ENCODE assay signal across 9 cellular contexts in genomic region chr12:112837629-112838191, GRCh38. TPM values are rescaled to one million over a fixed set of nuclear protein-coding genes. Genes with fewer than 3 reads are reported as not detected.
DNase-seq lines count a peak whose midpoint lies in the region; ATAC-seq and TF ChIP-seq lines count a peak whose summit lies in the region.
"Had no signal": no experiment of that assay in that cellular context is flagged by ENCODE, and none has a peak within 500 bp of the region (broad histone marks: within the 10 kb centered on the region; RNA-seq: fewer than 3 reads in every experiment).

No MANE protein-coding gene starts in this region.

- no peak for DNase-seq in Calu3
- peak; percentile 29 for DNase-seq in IMR-90
- peak; percentile 63 for DNase-seq in amniotic epithelial cell (ENCODE audit: low read depth)
- DNase-seq in islet precursor cell, result peak; percentile 10
- DNase-seq in uterus, result no peak
- no peak for DNase-seq in Karpas-422
- no peak for DNase-seq in NCI-H1417 (lab: John Stamatoyannopoulos, UW)
- no peak for DNase-seq in esophagus squamous epithelium (lab: John Stamatoyannopoulos, UW)
- DNase-seq: naive B cell had no signal

- no peak overlapping the region for H3K56ac ChIP-seq in IMR-90 (ENCODE audit: extremely low read depth, insufficient read depth, low read length)

- no peaks in the 10 kb centered on the region for H4K20me1 ChIP-seq in IMR-90 (ENCODE audit: insufficient read depth, low read length)
- no peaks in the 10 kb centered on the region for H4K20me1 ChIP-seq in Karpas-422 (ENCODE audit: insufficient read depth, low read depth, low read length)

- H3K4me2 ChIP-seq in IMR-90 (ENCODE audit: low read depth, low read length), result no peak overlapping the region
- no peak overlapping the region for H3K4me2 ChIP-seq in Karpas-422 (ENCODE audit: low read depth, low read length, poor library complexity, severe bottlenecking)

- no peak overlapping the region for H4K8ac ChIP-seq in IMR-90 (ENCODE audit: low read depth in 2 of 2, low read length in 2 of 2)

- H3K9me3 ChIP-seq in IMR-90 (ENCODE audit: control insufficient read depth, insufficient read depth, low read length), result no peaks in the 10 kb centered on the region
- H3K9me3 ChIP-seq in uterus, result no peaks in the 10 kb centered on the region
- no peaks in the 10 kb centered on the region for H3K9me3 ChIP-seq in Karpas-422 (ENCODE audit: low read length)
- H3K9me3 ChIP-seq in esophagus squamous epithelium, result no peaks in the 10 kb centered on the region

- no peak overlapping the region for H4K5ac ChIP-seq in IMR-90 (ENCODE audit: low read depth, low read length)

- no peak for ATAC-seq in IMR-90 (ENCODE audit: low read depth)

- H3K36me3 Mint-ChIP-seq in Calu3 (ENCODE audit: insufficient read depth, unreplicated experiment), result no peaks in the 10 kb centered on the region
- H3K36me3 Mint-ChIP-seq: naive B cell had no signal

- H3K79me2 ChIP-seq in Karpas-422 (ENCODE audit: low read length), result no peaks in the 10 kb centered on the region

- no peaks in the 10 kb centered on the region for H3K9me1 ChIP-seq in IMR-90 (ENCODE audit: insufficient read depth, low read length)

- POLR2A ChIA-PET in IMR-90 (lab: Charles Lee; ENCODE audit: unreplicated experiment), result no interaction called here

- H4K91ac ChIP-seq in IMR-90 (ENCODE audit: insufficient read depth, low read depth, low read length), result no peak overlapping the region

- no peak for TF ChIP-seq CTCF in Calu3 (IDR thresholded peaks at IDR 0.05; ENCODE audit: unreplicated experiment)
- TF ChIP-seq CTCF in IMR-90 (conservative IDR thresholded peaks at IDR 0.05; ENCODE audit: low read depth, low read length), result no peak
- no peak for TF ChIP-seq CTCF in uterus (IDR thresholded peaks at IDR 0.05)
- TF ChIP-seq CTCF in esophagus squamous epithelium (IDR thresholded peaks at IDR 0.05), result no peak

- peak overlapping the region; percentile 28 for H3K27ac Mint-ChIP-seq in Calu3 (ENCODE audit: unreplicated experiment)
- H3K27ac Mint-ChIP-seq: naive B cell had no signal

- CTCF ChIA-PET in Calu3 (lab: Charles Lee), result interaction anchor here (0.8 kb wide), 1 partner anchor 14 kb away, joined by 3 read pairs; no protein-coding TSS in a partner anchor
- CTCF ChIA-PET in IMR-90 (lab: Yijun Ruan, JAX), result interaction anchor here (1.6 kb wide), 1 partner anchor 14 kb away, joined by 4 read pairs; no protein-coding TSS in a partner anchor

- H3K23ac ChIP-seq in IMR-90 (ENCODE audit: low read depth, low read length), result no peak overlapping the region

- TF ChIP-seq POLR2A in IMR-90 (IDR thresholded peaks at IDR 0.05; ENCODE audit: low read depth, low read length) (no peak), uterus (IDR thresholded peaks at IDR 0.05) (no peak), esophagus squamous epithelium (IDR thresholded peaks at IDR 0.05) (no peak)

- H3K4me1 ChIP-seq in IMR-90 (ENCODE audit: control insufficient read depth, insufficient read depth, low read length) (no peaks in the 10 kb centered on the region), uterus (no peaks in the 10 kb centered on the region), Karpas-422 (ENCODE audit: low read length) (no peaks in the 10 kb centered on the region), esophagus squamous epithelium (no peaks in the 10 kb centered on the region)

- H3K14ac ChIP-seq in IMR-90 (replicated peaks; ENCODE audit: low read depth, low read length), result no peak overlapping the region

- intact Hi-C loops in Calu3 (cut with micrococcal nuclease; ENCODE audit: unreplicated experiment) (no loop called here), IMR-90 (cut with micrococcal nuclease) (no loop called here), uterus (cut with DNase I; ENCODE audit: low total_unique reads) (no loop called here), esophagus squamous epithelium (cut with DNase I) (no loop called here)

- no peak overlapping the region for H2BK15ac ChIP-seq in IMR-90 (ENCODE audit: low read depth, low read length)

- no peak overlapping the region for H2BK20ac ChIP-seq in IMR-90 (ENCODE audit: low read depth, low read length)

- H3K4me1 Mint-ChIP-seq in Calu3 (ENCODE audit: low read depth, unreplicated experiment), result peaks cover 41% of the 10 kb centered on the region
- H3K4me1 Mint-ChIP-seq: naive B cell had no signal

- H3K4me3 Mint-ChIP-seq in Calu3 (ENCODE audit: low read depth, unreplicated experiment), result no peak overlapping the region
- H3K4me3 Mint-ChIP-seq: naive B cell had no signal

- no peaks in the 10 kb centered on the region for H3K27me3 ChIP-seq in IMR-90 (ENCODE audit: control insufficient read depth, insufficient read depth, low read length)
- H3K27me3 ChIP-seq in uterus, result no peaks in the 10 kb centered on the region
- H3K27me3 ChIP-seq in Karpas-422 (ENCODE audit: low read length), result no peaks in the 10 kb centered on the region
- peaks cover 0 to 64% (median 0%) of the 10 kb centered on the region in 4 donors for H3K27me3 ChIP-seq in esophagus squamous epithelium

- TF ChIP-seq RAD21 in IMR-90 (IDR thresholded peaks at IDR 0.05; ENCODE audit: low read length), result no peak

- no peak overlapping the region for H2BK5ac ChIP-seq in IMR-90 (ENCODE audit: low read depth, low read length, poor library complexity, severe bottlenecking)

- H2AK5ac ChIP-seq in IMR-90 (ENCODE audit: low read depth, low read length), result no peak overlapping the region

- H3K18ac ChIP-seq in IMR-90 (ENCODE audit: low read depth, low read length), result no peak overlapping the region

- H2AFZ ChIP-seq in IMR-90 (replicated peaks; ENCODE audit: low read length, poor library complexity), result no peak overlapping the region
- no peak overlapping the region for H2AFZ ChIP-seq in Karpas-422 (ENCODE audit: low read length)

- dilution Hi-C loops in IMR-90 (cut with HindIII; ENCODE audit: low sequenced_read_pairs, unreplicated experiment), result no loop called here

- H2AK9ac ChIP-seq in IMR-90 (replicated peaks; ENCODE audit: low read depth, low read length, poor library complexity), result no peak overlapping the region

- BruUV-seq in Calu3 (replicated peaks; lab: Mats Ljungman, UMichigan), result no TSS peak
- BruUV-seq in IMR-90 (replicated peaks; lab: Mats Ljungman, UMichigan), result no TSS peak

- H3K4me3 ChIP-seq in IMR-90 (ENCODE audit: insufficient read depth, low read depth, low read length) (no peak overlapping the region), uterus (no peak overlapping the region), Karpas-422 (ENCODE audit: low read length) (no peak overlapping the region), esophagus squamous epithelium (no peak overlapping the region)

- in situ Hi-C loops in IMR-90 (cut with MboI; ENCODE audit: low sequenced_read_pairs), result no loop called here

- no peaks in the 10 kb centered on the region for H3K27me3 Mint-ChIP-seq in Calu3 (ENCODE audit: unreplicated experiment)

- no peak overlapping the region for H3K9ac ChIP-seq in IMR-90 (ENCODE audit: low read depth, low read length)
- H3K9ac ChIP-seq in Karpas-422 (ENCODE audit: low read length), result no peak overlapping the region

- no peak overlapping the region for H2BK120ac ChIP-seq in IMR-90 (ENCODE audit: low read depth, low read length)

- no peaks in the 10 kb centered on the region for H3K79me1 ChIP-seq in IMR-90 (ENCODE audit: low read depth in 1 of 2, low read length in 2 of 2)

- H3K36me3 ChIP-seq in IMR-90 (ENCODE audit: control insufficient read depth, insufficient read depth, low read length) (no peaks in the 10 kb centered on the region), uterus (no peaks in the 10 kb centered on the region), Karpas-422 (ENCODE audit: insufficient read depth, low read length) (no peaks in the 10 kb centered on the region), esophagus squamous epithelium (no peaks in the 10 kb centered on the region)

- H3K9me2 ChIP-seq in Karpas-422 (replicated peaks; ENCODE audit: insufficient read depth, low read length), result no peaks in the 10 kb centered on the region

- H3K27ac ChIP-seq in IMR-90 (ENCODE audit: insufficient read depth, low read length) (no peak overlapping the region), uterus (no peak overlapping the region), Karpas-422 (ENCODE audit: low read length) (no peak overlapping the region), esophagus squamous epithelium (no peak overlapping the region)

- no peak overlapping the region for H3K4ac ChIP-seq in IMR-90 (ENCODE audit: low read depth, low read length)

- peaks cover 2% of the 10 kb centered on the region for H3K9me3 Mint-ChIP-seq in Calu3 (ENCODE audit: low read depth, unreplicated experiment)

TF ChIP-seq in IMR-90, 13 proteins besides CTCF, POLR2A, EP300 and RAD21:
- peak; percentile 91 for TF ChIP-seq NFE2L2 (IDR thresholded peaks at IDR 0.05; ENCODE audit: low read depth, low read length)
- TF ChIP-seq CEBPB (IDR thresholded peaks at IDR 0.05; ENCODE audit: low read depth, low read length), result no peak

RNA-seq across cellular contexts. Expression of gene RPH3A, which starts 46.2 kb away (rescaled TPM):
- total RNA-seq in Calu3 (2022) (not detected in 2 replicates), IMR-90 (2012; rRNA removed) (not detected in 2 replicates), uterus (1 to 10 TPM in 1 of 4 donors, not detected in 3; 1.6 TPM), esophagus squamous epithelium (not detected)
- polyA plus RNA-seq in IMR-90 (2012; rRNA removed), result not detected in 2 replicates
- not detected in 2 replicates for polyA plus RNA-seq in IMR-90 (2012; cell fraction: cytosol; rRNA removed)
- polyA plus RNA-seq in IMR-90 (2012; cell fraction: nucleus; rRNA removed; ENCODE audit: low replicate concordance), result not detected in 2 replicates
- total RNA-seq in Karpas-422 (2014; rRNA removed; shearing (Covaris generic); ENCODE audit: low replicate concordance), result 0.29 TPM in 1 of 2 replicates, not detected in the other

Comparison
In these comparisons a context has a peak if more than half of its experiments do, and no peak if none do; other contexts are left out.
1. DNase-seq: peak in IMR-90 (single experiment), amniotic epithelial cell (single experiment) and islet precursor cell (single experiment); none in Calu3 (single experiment), uterus (0 of 2), Karpas-422 (single experiment), NCI-H1417 (0 of 3) and esophagus squamous epithelium (single experiment).